ENCODE assay signal across 15 cellular contexts in the genomic region with DNA sequence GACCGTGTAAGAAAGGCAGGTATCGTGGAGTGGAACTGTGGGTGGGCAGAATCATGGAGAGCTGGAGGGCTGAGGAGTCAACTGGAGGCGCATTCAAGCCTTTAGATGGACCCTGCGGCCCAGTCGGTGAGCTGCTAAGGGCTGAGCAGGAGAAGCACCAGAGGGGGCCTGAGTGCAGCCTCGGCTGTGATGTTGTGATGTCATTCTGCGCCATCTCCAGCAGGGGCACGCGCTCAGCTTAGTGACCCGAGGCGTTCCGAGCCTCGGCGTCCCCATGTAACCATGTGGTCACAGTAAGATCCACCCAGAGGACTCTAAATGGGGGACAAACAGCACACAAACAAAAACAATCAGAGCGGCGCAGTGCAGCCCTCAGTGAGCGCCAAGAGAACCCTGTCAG.
DNase-seq lines count a peak whose midpoint lies in the region; TF ChIP-seq lines count a peak whose summit lies in the region.
"Had no signal": no experiment of that assay in that cellular context is flagged by ENCODE, and none has a peak within 500 bp of the region (broad histone marks: within the 10 kb centered on the region; RNA-seq: fewer than 3 reads in every experiment).

No MANE protein-coding gene starts in this region.

- H3K36me3 Mint-ChIP-seq in activated naive CD4-positive, alpha-beta T cell treated with anti-CD3 and anti-CD28 coated beads, Interleukin-2, amount 10 ng/mL, durations not matched to agents 7 days and 5 days = peaks cover 16% of the 10 kb centered on the region

- no peaks in the 10 kb centered on the region for H3K27me3 ChIP-seq in suprapubic skin
- H3K27me3 ChIP-seq: foreskin keratinocyte had no signal

- POLR2A ChIA-PET in HEK293T (lab: Yijun Ruan, JAX) = no interaction called here

- no peak for TF ChIP-seq POLR2A in suprapubic skin (IDR thresholded peaks at IDR 0.05)

- CTCF ChIA-PET in activated naive CD4-positive, alpha-beta T cell treated with anti-CD3 and anti-CD28 coated beads, Interleukin-2, amount 10 ng/mL, durations not matched to agents 7 days and 5 days (lab: Charles Lee) = no interaction called here
- CTCF ChIA-PET in HEK293T (lab: Yijun Ruan, JAX) = no interaction called here

- TF ChIP-seq CTCF in VCaP (conservative IDR thresholded peaks at IDR 0.05) (peak; percentile 12; the same call in 1 of the 2 replicates), suprapubic skin (IDR thresholded peaks at IDR 0.05) (no peak)

- no peak overlapping the region for H3K27ac Mint-ChIP-seq in activated naive CD4-positive, alpha-beta T cell treated with anti-CD3 and anti-CD28 coated beads, Interleukin-2, amount 10 ng/mL, durations not matched to agents 7 days and 5 days

- no peak overlapping the region for H3K4me3 ChIP-seq in suprapubic skin

- no peak for TF ChIP-seq EP300 in suprapubic skin (IDR thresholded peaks at IDR 0.05)

- H3K4me1 Mint-ChIP-seq in activated naive CD4-positive, alpha-beta T cell treated with anti-CD3 and anti-CD28 coated beads, Interleukin-2, amount 10 ng/mL, durations not matched to agents 7 days and 5 days = no peaks in the 10 kb centered on the region

- DNase-seq in activated naive CD4-positive, alpha-beta T cell treated with anti-CD3 and anti-CD28 coated beads, Interleukin-2, amount 10 ng/mL, durations not matched to agents 7 days and 5 days = peak; percentile 12
- no peak for DNase-seq in activated naive CD4-positive, alpha-beta T cell (lab: John Stamatoyannopoulos, UW)
- DNase-seq in islet precursor cell = peak; percentile 55
- no peak for DNase-seq in suprapubic skin (ENCODE audit: low spot score in 2 of 2)
- no peak for DNase-seq in HEK293T (ENCODE audit: extremely low spot score)
- DNase-seq in HCEC 1CT = no peak
- no peak for DNase-seq in DMS 273 treated with DMSO at 0.1 percent for 48 hours (lab: John Stamatoyannopoulos, UW)
- DNase-seq: DMS153; foreskin keratinocyte; NCI-H1048; NCI-H524; nucleus accumbens; SIG-M5; stimulated activated CD4-positive, alpha-beta T cell treated with anti-CD3 and anti-CD28 coated beads, Interleukin-2, amount 100 ng/mL, for 24 hours had no signal

- H3K4me1 ChIP-seq in suprapubic skin = peaks cover 73% of the 10 kb centered on the region

- H3K36me3 ChIP-seq in suprapubic skin = peaks cover 43% of the 10 kb centered on the region

- no peak overlapping the region for H3K4me3 Mint-ChIP-seq in activated naive CD4-positive, alpha-beta T cell treated with anti-CD3 and anti-CD28 coated beads, Interleukin-2, amount 10 ng/mL, durations not matched to agents 7 days and 5 days

- no peaks in the 10 kb centered on the region for H3K9me3 ChIP-seq in suprapubic skin

- WGBS in suprapubic skin = 92% methylated on average over 17 of the region's 17 CpGs

- no peak overlapping the region for H3K27ac ChIP-seq in VCaP
- H3K27ac ChIP-seq in suprapubic skin = peak overlapping the region; percentile 93
- H3K27ac ChIP-seq: foreskin keratinocyte had no signal

- H3K9me3 Mint-ChIP-seq in activated naive CD4-positive, alpha-beta T cell treated with anti-CD3 and anti-CD28 coated beads, Interleukin-2, amount 10 ng/mL, durations not matched to agents 7 days and 5 days = no peaks in the 10 kb centered on the region

- no peaks in the 10 kb centered on the region for H3K27me3 Mint-ChIP-seq in activated naive CD4-positive, alpha-beta T cell treated with anti-CD3 and anti-CD28 coated beads, Interleukin-2, amount 10 ng/mL, durations not matched to agents 7 days and 5 days

TF ChIP-seq in HEK293T, 16 proteins besides CTCF, POLR2A, EP300 and RAD21:
- TF ChIP-seq TARDBP (IDR thresholded peaks at IDR 0.05) = no peak
- TF ChIP-seq SP1 (IDR thresholded peaks at IDR 0.05) = no peak
- no peak for TF ChIP-seq SUZ12 (IDR thresholded peaks at IDR 0.05)
- TF ChIP-seq NFRKB (IDR thresholded peaks at IDR 0.05) = no peak
- TF ChIP-seq BHLHE40 (IDR thresholded peaks at IDR 0.05; ENCODE audit: borderline replicate concordance) = no peak
- no peak for TF ChIP-seq ZNF384 (IDR thresholded peaks at IDR 0.05)
- TF ChIP-seq, protein P1, sequence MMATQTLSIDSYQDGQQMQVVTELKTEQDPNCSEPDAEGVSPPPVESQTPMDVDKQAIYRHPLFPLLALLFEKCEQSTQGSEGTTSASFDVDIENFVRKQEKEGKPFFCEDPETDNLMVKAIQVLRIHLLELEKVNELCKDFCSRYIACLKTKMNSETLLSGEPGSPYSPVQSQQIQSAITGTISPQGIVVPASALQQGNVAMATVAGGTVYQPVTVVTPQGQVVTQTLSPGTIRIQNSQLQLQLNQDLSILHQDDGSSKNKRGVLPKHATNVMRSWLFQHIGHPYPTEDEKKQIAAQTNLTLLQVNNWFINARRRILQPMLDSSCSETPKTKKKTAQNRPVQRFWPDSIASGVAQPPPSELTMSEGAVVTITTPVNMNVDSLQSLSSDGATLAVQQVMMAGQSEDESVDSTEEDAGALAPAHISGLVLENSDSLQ (IDR thresholded peaks at IDR 0.05) = no peak
- TF ChIP-seq LEF1 (IDR thresholded peaks at IDR 0.05; ENCODE audit: borderline replicate concordance) = no peak

Comparison
In these comparisons a context has a peak if more than half of its experiments do, and no peak if none do; other contexts are left out.
1. DNase-seq: peak in activated naive CD4-positive, alpha-beta T cell treated with anti-CD3 and anti-CD28 coated beads, Interleukin-2, amount 10 ng/mL, durations not matched to agents 7 days and 5 days (single experiment) and islet precursor cell (single experiment); none in activated naive CD4-positive, alpha-beta T cell (0 of 4), suprapubic skin (0 of 2), HEK293T (single experiment), HCEC 1CT (single experiment) and DMS 273 treated with DMSO at 0.1 percent for 48 hours (single experiment).